In the genomic region with DNA sequence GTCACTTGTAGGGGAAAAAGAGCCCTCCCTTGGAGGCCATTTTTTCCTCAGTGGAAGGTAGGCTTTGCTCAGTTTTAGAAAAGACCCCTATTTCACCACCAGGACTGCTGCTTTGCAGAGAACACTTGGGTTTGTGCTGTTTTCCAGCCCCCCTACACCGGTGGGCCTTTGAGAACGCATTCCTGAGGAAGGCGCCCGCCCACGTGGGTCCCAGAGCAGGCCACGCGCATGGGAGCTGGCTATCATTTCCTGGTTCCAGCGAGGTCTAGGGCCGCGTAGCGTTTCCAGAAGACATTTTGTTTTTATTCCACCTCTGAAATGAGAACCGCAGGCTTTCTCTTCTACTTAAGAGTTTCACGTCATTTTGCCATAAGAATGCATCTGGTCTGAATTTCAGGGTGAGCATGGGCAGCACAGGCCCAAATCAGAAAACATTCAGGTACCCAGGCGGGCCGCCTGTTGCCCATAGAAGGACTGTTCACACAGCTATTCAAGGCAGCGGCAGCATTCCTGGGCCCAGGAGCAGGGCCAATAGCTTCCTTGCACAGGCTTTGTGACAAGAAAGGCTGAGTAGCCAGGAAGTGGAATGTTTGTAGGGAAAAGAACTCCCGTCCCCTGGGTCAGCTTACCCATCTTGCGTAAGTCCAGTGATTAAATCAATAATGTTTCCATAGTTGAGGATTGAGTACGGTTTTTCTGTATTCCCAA, we compare ENCODE assay signal across 8 cellular contexts. TPM values are rescaled to one million over a fixed set of nuclear protein-coding genes. Genes with fewer than 3 reads are reported as not detected.
A peak's percentile ranks its signal among the peaks of the same experiment; 100 is the strongest.
DNase-seq lines count a peak whose midpoint lies in the region; ATAC-seq and TF ChIP-seq lines count a peak whose summit lies in the region.

No MANE protein-coding gene starts in this region.

- peaks cover 33% of the 10 kb centered on the region for H3K79me2 ChIP-seq in osteoblast (ENCODE audit: insufficient read depth, low read length)

- peak overlapping the region; percentile 80 for H2AFZ ChIP-seq in osteoblast (ENCODE audit: low read length)

- peaks cover 23% of the 10 kb centered on the region for H3K4me1 Mint-ChIP-seq in activated naive CD8-positive, alpha-beta T cell (ENCODE audit: low read depth)

- H3K27ac ChIP-seq in osteoblast (ENCODE audit: low read depth, low read length) = peak overlapping the region; percentile 99

- H3K9me3 ChIP-seq in osteoblast (ENCODE audit: low read depth, low read length) = no peaks in the 10 kb centered on the region

- intact Hi-C loops in cardiac septum (cut with DNase I) = loop anchor here (1.0 kb wide), 1 partner anchor 9 kb away; a partner anchor contains a TSS

- H3K9me3 Mint-ChIP-seq in activated naive CD8-positive, alpha-beta T cell (ENCODE audit: low read depth) = no peaks in the 10 kb centered on the region

- H3K4me3 Mint-ChIP-seq in activated naive CD8-positive, alpha-beta T cell = peak overlapping the region; percentile 84

- no peaks in the 10 kb centered on the region for H3K27me3 ChIP-seq in osteoblast (ENCODE audit: insufficient read depth, low read length)

- TF ChIP-seq CTCF in osteoblast (IDR thresholded peaks at IDR 0.05; ENCODE audit: extremely low read depth, low read depth, low read length) = no peak

- peaks cover 10% of the 10 kb centered on the region for H3K36me3 ChIP-seq in osteoblast (ENCODE audit: insufficient read depth, low read length)

- peak overlapping the region; percentile 100 for H3K4me2 ChIP-seq in osteoblast (ENCODE audit: insufficient read depth, low read length)

- peak overlapping the region; percentile 85 for H3K4me3 ChIP-seq in osteoblast (ENCODE audit: insufficient read depth, low read length)

- H4K20me1 ChIP-seq in osteoblast (ENCODE audit: insufficient read depth, low read length) = peaks cover 31% of the 10 kb centered on the region

- peaks cover 35% of the 10 kb centered on the region for H3K4me1 ChIP-seq in osteoblast (ENCODE audit: insufficient read depth, low read length)

- H3K36me3 Mint-ChIP-seq in activated naive CD8-positive, alpha-beta T cell = peaks cover 4% of the 10 kb centered on the region

- H3K27me3 Mint-ChIP-seq in activated naive CD8-positive, alpha-beta T cell = no peaks in the 10 kb centered on the region

- no peak for ATAC-seq in GM19324 (IDR thresholded peaks at IDR 0.05; ENCODE audit: low FRiP score, unreplicated experiment)

- peak overlapping the region; percentile 98 for H3K27ac Mint-ChIP-seq in activated naive CD8-positive, alpha-beta T cell

- peak; percentile 33 for DNase-seq in stimulated activated CD4-positive, alpha-beta T cell treated with anti-CD3 and anti-CD28 coated beads, Interleukin-1b, Interleukin-23, amount 100 ng/mL, for 48 hours
- DNase-seq in stimulated activated CD4-positive, alpha-beta T cell treated with anti-CD3 and anti-CD28 coated beads, Interleukin-12 subunit alpha, Interleukin-12 subunit beta, amount 100 ng/mL, for 4 hours = no peak
- DNase-seq in cardiac septum (ENCODE audit: low spot score) (peak; percentile 89), osteoblast (ENCODE audit: insufficient read length, low spot score, missing footprints) (peak; percentile 97), NOMO-1 treated with dmso at 0.1 percent for 144 hours (lab: John Stamatoyannopoulos, UW; ENCODE audit: unreplicated experiment) (no peak), dedifferentiated amniotic fluid mesenchymal stem cell (ENCODE audit: extremely low spot score) (no peak)

RNA-seq across cellular contexts. Expression of a gene that starts 1.3 kb away (rescaled TPM):
- 33.1 TPM for total RNA-seq in cardiac septum
- 76.3 and 86.1 TPM in 2 replicates for total RNA-seq in osteoblast

RNA-seq across cellular contexts. Expression of a gene that starts 9.5 kb away (rescaled TPM):
- total RNA-seq in cardiac septum (9.3 TPM), osteoblast (13.4 and 16.8 TPM in 2 replicates)

RNA-seq across cellular contexts. Expression of a gene that starts 20.7 kb away (rescaled TPM):
- total RNA-seq in cardiac septum (8.8 TPM), osteoblast (19.2 and 19.5 TPM in 2 replicates)

RNA-seq across cellular contexts. Expression of a gene that starts 24.2 kb away (rescaled TPM):
- total RNA-seq in cardiac septum (10.7 TPM), osteoblast (11.5 and 14.5 TPM in 2 replicates)

RNA-seq across cellular contexts. Expression of a gene that starts 48.9 kb away (rescaled TPM):
- not detected for total RNA-seq in cardiac septum
- under 0.01 and 0.29 TPM in 2 replicates for total RNA-seq in osteoblast

Comparison
In these comparisons a context has a peak if more than half of its experiments do, and no peak if none do; other contexts are left out.
1. DNase-seq: peak in stimulated activated CD4-positive, alpha-beta T cell treated with anti-CD3 and anti-CD28 coated beads, Interleukin-1b, Interleukin-23, amount 100 ng/mL, for 48 hours (single experiment), cardiac septum (single experiment) and osteoblast (single experiment); none in stimulated activated CD4-positive, alpha-beta T cell treated with anti-CD3 and anti-CD28 coated beads, Interleukin-12 subunit alpha, Interleukin-12 subunit beta, amount 100 ng/mL, for 4 hours (single experiment), NOMO-1 treated with dmso at 0.1 percent for 144 hours (single experiment) and dedifferentiated amniotic fluid mesenchymal stem cell (single experiment).